In the genomic region with DNA sequence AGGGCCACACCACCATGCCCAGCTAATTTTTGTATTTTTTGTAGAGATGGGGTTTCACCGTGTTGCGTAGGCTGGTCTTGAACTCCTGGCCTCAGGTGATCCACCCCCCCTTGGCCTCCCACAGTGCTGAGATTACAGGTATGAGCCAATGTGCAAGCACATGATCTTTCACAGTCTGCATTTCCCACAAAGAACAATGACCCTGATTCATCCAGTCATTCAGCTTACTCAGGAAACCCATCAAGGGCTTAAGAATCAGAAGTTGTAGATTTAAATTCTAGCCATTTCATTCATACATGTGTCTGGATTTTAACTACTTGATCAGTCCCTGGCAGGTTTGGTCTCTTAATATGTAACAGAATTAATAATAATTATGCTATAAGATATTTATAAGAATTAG, we compare ENCODE assay signal across 29 cellular contexts.
"Had no signal": no experiment of that assay in that cellular context is flagged by ENCODE, and none has a peak within 500 bp of the region (broad histone marks: within the 10 kb centered on the region; RNA-seq: fewer than 3 reads in every experiment).

No MANE protein-coding gene starts in this region.

- H3K27me3 ChIP-seq: esophagus muscularis mucosa, heart right ventricle, left lung, neural progenitor cell, right atrium auricular region, stomach, thyroid gland had no signal

- H3K36me3 ChIP-seq: esophagus muscularis mucosa, heart right ventricle, left lung, neural progenitor cell, right atrium auricular region, stomach, thyroid gland had no signal

- H3K4me1 ChIP-seq: esophagus muscularis mucosa, heart right ventricle, left lung, neural progenitor cell, parathyroid adenoma, right atrium auricular region, stomach, thyroid gland had no signal

- H3K4me3 ChIP-seq: coronary artery, esophagus muscularis mucosa, heart right ventricle, left lung, neural progenitor cell, right atrium auricular region, smooth muscle cell, stomach, thyroid gland had no signal

- H3K27ac ChIP-seq: coronary artery, esophagus muscularis mucosa, heart right ventricle, left lung, neural progenitor cell, parathyroid adenoma, right atrium auricular region, stomach, thyroid gland had no signal

- DNase-seq: dermis blood vessel endothelial cell; effector memory CD4-positive, alpha-beta T cell; foreskin melanocyte; glutamatergic neuron; heart right ventricle; hippocampal formation; left cardiac atrium; left lung; mesenchymal stem cell; midbrain; naive thymus-derived CD4-positive, alpha-beta T cell; stimulated activated CD4-positive, alpha-beta T cell treated with anti-CD3 and anti-CD28 coated beads, Interleukin-12 subunit alpha, Interleukin-12 subunit beta, amount 100 ng/mL, for 4 hours; stimulated activated CD4-positive, alpha-beta T cell treated with anti-CD3 and anti-CD28 coated beads, Interleukin-1b, Interleukin-23, amount 100 ng/mL, for 48 hours; stimulated activated CD4-positive, alpha-beta T cell treated with anti-CD3 and anti-CD28 coated beads, Interleukin-4, amount 100 ng/mL, for 24 hours; stimulated activated naive CD4-positive, alpha-beta T cell treated with Interleukin-2 at 50 U/mL for 16 hours; stomach; thyroid gland; trophoblast cell had no signal

- H3K27ac Mint-ChIP-seq: naive thymus-derived CD4-positive, alpha-beta T cell; nephron; neural progenitor cell; progenitor cell of endocrine pancreas; stimulated activated effector memory CD8-positive, alpha-beta T cell treated with anti-CD3 and anti-CD28 coated beads, Interleukin-12 subunit alpha, Interleukin-12 subunit beta, amount 100 ng/mL, for 72 hours had no signal

- H3K4me1 Mint-ChIP-seq: naive thymus-derived CD4-positive, alpha-beta T cell; nephron; neural progenitor cell; stimulated activated effector memory CD8-positive, alpha-beta T cell treated with anti-CD3 and anti-CD28 coated beads, Interleukin-12 subunit alpha, Interleukin-12 subunit beta, amount 100 ng/mL, for 72 hours had no signal

- H3K9me3 Mint-ChIP-seq: nephron, neural progenitor cell had no signal

- H3K27me3 Mint-ChIP-seq: naive thymus-derived CD4-positive, alpha-beta T cell; progenitor cell of endocrine pancreas had no signal

- H3K4me3 Mint-ChIP-seq: naive thymus-derived CD4-positive, alpha-beta T cell; nephron; neural progenitor cell; stimulated activated effector memory CD8-positive, alpha-beta T cell treated with anti-CD3 and anti-CD28 coated beads, Interleukin-12 subunit alpha, Interleukin-12 subunit beta, amount 100 ng/mL, for 72 hours had no signal

- FAIRE-seq: endothelial cell of umbilical vein, islet of Langerhans had no signal

- H3K36me3 Mint-ChIP-seq: naive thymus-derived CD4-positive, alpha-beta T cell; neural progenitor cell; stimulated activated effector memory CD8-positive, alpha-beta T cell treated with anti-CD3 and anti-CD28 coated beads, Interleukin-12 subunit alpha, Interleukin-12 subunit beta, amount 100 ng/mL, for 72 hours had no signal

- H3K9me3 ChIP-seq: esophagus muscularis mucosa, heart right ventricle, right atrium auricular region, stomach, thyroid gland had no signal
